ENCODE assay signal across 8 cellular contexts in genomic region chr15:45378149-45378912, GRCh38. TPM values are rescaled to one million over a fixed set of nuclear protein-coding genes. Genes with fewer than 3 reads are reported as not detected.
A peak's percentile ranks its signal among the peaks of the same experiment; 100 is the strongest.
DNase-seq lines count a peak whose midpoint lies in the region; ATAC-seq and TF ChIP-seq lines count a peak whose summit lies in the region.

GATM (minus strand) TSS chr15:45378544; CDS start chr15:45378453, 91 bp downstream.

- peaks cover 16% of the 10 kb centered on the region for H3K4me1 Mint-ChIP-seq in activated T-cell treated with anti-CD3 and anti-CD28 coated beads, Interleukin-2, amount 50 U/mL, for 72 hours (ENCODE audit: low read depth)
- peaks cover 5 to 26% (median 22%) of the 10 kb centered on the region in 4 donors for H3K4me1 Mint-ChIP-seq in naive thymus-derived CD8-positive, alpha-beta T cell

- H3K36me3 Mint-ChIP-seq in activated T-cell treated with anti-CD3 and anti-CD28 coated beads, Interleukin-2, amount 50 U/mL, for 72 hours (ENCODE audit: insufficient read depth in 2 of 2): no peaks in the 10 kb centered on the region
- H3K36me3 Mint-ChIP-seq in naive thymus-derived CD8-positive, alpha-beta T cell: no peaks in the 10 kb centered on the region

- peaks cover 58% of the 10 kb centered on the region for H3K27me3 Mint-ChIP-seq in activated T-cell treated with anti-CD3 and anti-CD28 coated beads, Interleukin-2, amount 50 U/mL, for 72 hours (ENCODE audit: low read depth)
- peaks cover 27 to 44% (median 32%) of the 10 kb centered on the region in 5 donors for H3K27me3 Mint-ChIP-seq in naive thymus-derived CD8-positive, alpha-beta T cell

- TF ChIP-seq CTCF in BE2C (IDR thresholded peaks at IDR 0.05; ENCODE audit: low read depth, low read length) (peak; percentile 55), fibroblast of pulmonary artery (IDR thresholded peaks at IDR 0.05; ENCODE audit: low read length, missing control alignments) (peak; percentile 49)

- H3K4me3 ChIP-seq in BE2C (ENCODE audit: low read depth, low read length) (peak within 1 kb of the TSS; percentile 44), fibroblast of pulmonary artery (replicated peaks; ENCODE audit: low read depth, low read length) (peak within 1 kb of the TSS; percentile 42)

- H3K9me3 Mint-ChIP-seq in activated T-cell treated with anti-CD3 and anti-CD28 coated beads, Interleukin-2, amount 50 U/mL, for 72 hours: no peaks in the 10 kb centered on the region
- no peaks in the 10 kb centered on the region for H3K9me3 Mint-ChIP-seq in naive thymus-derived CD8-positive, alpha-beta T cell

- peak; percentile 66 for ATAC-seq in GM18870 (IDR thresholded peaks at IDR 0.05; ENCODE audit: unreplicated experiment)
- peak; percentile 83 for ATAC-seq in HG03066 (IDR thresholded peaks at IDR 0.05; ENCODE audit: low read depth, unreplicated experiment)
- ATAC-seq in activated T-cell treated with anti-CD3 and anti-CD28 coated beads, Interleukin-2, amount 50 U/mL, for 72 hours (replicated peaks in 1 of 2): peak; percentile 88 to 92
- peak; percentile 74 to 84 for ATAC-seq in naive thymus-derived CD8-positive, alpha-beta T cell

- POLR2A ChIA-PET in naive thymus-derived CD8-positive, alpha-beta T cell (lab: Charles Lee): no interaction called here

- peaks cover 2% of the 10 kb centered on the region; the same call in 1 of the 2 replicates for H3K9me3 ChIP-seq in BE2C

- peak within 1 kb of the TSS; percentile 98 for H3K27ac ChIP-seq in substantia nigra (ENCODE audit: low read depth, low read length, poor library complexity, severe bottlenecking)

- H3K4me3 Mint-ChIP-seq in activated T-cell treated with anti-CD3 and anti-CD28 coated beads, Interleukin-2, amount 50 U/mL, for 72 hours: peak within 1 kb of the TSS; percentile 84 to 88
- peak within 1 kb of the TSS; percentile 81 to 92 (median 86) for H3K4me3 Mint-ChIP-seq in naive thymus-derived CD8-positive, alpha-beta T cell

- DNase-seq in BE2C (peak; percentile 82), NCI-H748 treated with DMSO at 0.1 percent for 48 hours (lab: John Stamatoyannopoulos, UW) (peak; percentile 19), fibroblast of pulmonary artery (ENCODE audit: low read depth) (peak; percentile 80), substantia nigra (lab: John Stamatoyannopoulos, UW) (peak; percentile 41 to 96 (median 83))
- peak; percentile 62 to 63 for DNase-seq in activated T-cell treated with anti-CD3 and anti-CD28 coated beads, Interleukin-2, amount 50 U/mL, for 72 hours
- peak; percentile 9 to 66 (median 32) for DNase-seq in naive thymus-derived CD8-positive, alpha-beta T cell

- no peak within 1 kb of the TSS for H3K27ac Mint-ChIP-seq in activated T-cell treated with anti-CD3 and anti-CD28 coated beads, Interleukin-2, amount 50 U/mL, for 72 hours
- H3K27ac Mint-ChIP-seq in naive thymus-derived CD8-positive, alpha-beta T cell: peak within 1 kb of the TSS in 4 of 10 donors; percentile 13 to 82 (median 70)

- no peaks in the 10 kb centered on the region for H3K36me3 ChIP-seq in BE2C

- peaks cover 73% of the 10 kb centered on the region for H3K27me3 ChIP-seq in BE2C

- no peaks in the 10 kb centered on the region for H3K4me1 ChIP-seq in BE2C

RNA-seq across cellular contexts. Expression of gene GATM, which starts in this region (rescaled TPM):
- not detected for polyA plus RNA-seq in BE2C (2012; ENCODE audit: insufficient read depth, insufficient read length, low read depth)
- 1 to 10 TPM; 1.2 to 3.3 TPM for total RNA-seq in activated T-cell treated with anti-CD3 and anti-CD28 coated beads, Interleukin-2, amount 50 U/mL, for 72 hours
- total RNA-seq in naive thymus-derived CD8-positive, alpha-beta T cell: 1 to 10 TPM; 5.0 to 5.3 TPM
- 1 to 10 TPM in 1 of 3 donors, under 1 TPM in 1, not detected in 1; 0.48 to 2.9 TPM for polyA plus RNA-seq in naive thymus-derived CD8-positive, alpha-beta T cell

Comparison
In these comparisons a context has a peak if more than half of its experiments do, and no peak if none do; other contexts are left out.
1. Peak in every context shown above with its lines: DNase-seq, ATAC-seq, H3K4me3 ChIP-seq and H3K27ac ChIP-seq.
2. DNase-seq: peak in every context shown above with its lines; median percentile 83 in substantia nigra; 82 in BE2C; 80 in fibroblast of pulmonary artery; 62 in activated T-cell treated with anti-CD3 and anti-CD28 coated beads, Interleukin-2, amount 50 U/mL, for 72 hours; 32 in naive thymus-derived CD8-positive, alpha-beta T cell; 19 in NCI-H748 treated with DMSO at 0.1 percent for 48 hours.